ENCODE assay signal across 10 cellular contexts in genomic region chr9:137126786-137127185, GRCh38. TPM values are rescaled to one million over a fixed set of nuclear protein-coding genes. Genes with fewer than 3 reads are reported as not detected.
DNase-seq lines count a peak whose midpoint lies in the region; ATAC-seq, FAIRE-seq and TF ChIP-seq lines count a peak whose summit lies in the region.
"Had no signal": no experiment of that assay in that cellular context is flagged by ENCODE, and none has a peak within 500 bp of the region (broad histone marks: within the 10 kb centered on the region; RNA-seq: fewer than 3 reads in every experiment).

No MANE protein-coding gene starts in this region.

- no peak for DNase-seq in activated naive CD4-positive, alpha-beta T cell treated with anti-CD3 and anti-CD28 coated beads for 36 hours
- no peak for DNase-seq in activated naive CD4-positive, alpha-beta T cell treated with Interleukin-2 at 50 U/mL for 16 hours
- no peak for DNase-seq in RWPE2 (ENCODE audit: low spot score)
- no peak for DNase-seq in endothelial cell of umbilical vein (ENCODE audit: low read depth, low spot score)
- no peak for DNase-seq in suprapubic skin (ENCODE audit: low spot score in 2 of 2)
- no peak for DNase-seq in ovary
- DNase-seq: NCI-H1048, T-helper 9 cell had no signal

- H3K79me2 ChIP-seq in endothelial cell of umbilical vein (ENCODE audit: control insufficient read depth, insufficient read depth, low read length), result peaks cover 20% of the 10 kb centered on the region

- peak overlapping the region; percentile 68 for H3K4me2 ChIP-seq in endothelial cell of umbilical vein (ENCODE audit: insufficient read depth, low read length)

- H3K9me1 ChIP-seq in endothelial cell of umbilical vein (replicated peaks; ENCODE audit: control insufficient read depth, extremely low read depth, insufficient read depth, low read length), result no peaks in the 10 kb centered on the region

- peak; percentile 44 for FAIRE-seq in endothelial cell of umbilical vein (lab: Jason Lieb, UNC)

- no peaks in the 10 kb centered on the region for H3K9me3 Mint-ChIP-seq in activated naive CD4-positive, alpha-beta T cell treated with anti-CD3 and anti-CD28 coated beads for 36 hours

- CTCF ChIA-PET in activated naive CD4-positive, alpha-beta T cell treated with anti-CD3 and anti-CD28 coated beads for 36 hours (lab: Charles Lee), result interaction anchor here (0.6 to 3.4 kb wide), 4 partner anchors 18 to 110 kb away, joined by 3 to 14 read pairs (median 4); partner anchors contain the start of gene RNF224
- CTCF ChIA-PET in endothelial cell of umbilical vein (lab: Charles Lee), result interaction anchor here (1.0 to 1.6 kb wide), 4 partner anchors 24 to 110 kb away, joined by 3 to 6 read pairs (median 4); partner anchors contain the start of gene RNF224

- H4K20me1 ChIP-seq in endothelial cell of umbilical vein (replicated peaks; ENCODE audit: control insufficient read depth, extremely low read depth, insufficient read depth, low read length), result no peaks in the 10 kb centered on the region

- no peak overlapping the region for H3K9ac ChIP-seq in endothelial cell of umbilical vein (replicated peaks; ENCODE audit: extremely low read depth, insufficient read depth, low read length)

- intact Hi-C loops in activated naive CD4-positive, alpha-beta T cell treated with anti-CD3 and anti-CD28 coated beads for 36 hours (cut with micrococcal nuclease), result loop anchor here (5.0 kb wide), 4 partner anchors 39 to 79 kb away; partner anchors contain the start of genes ANAPC2, LRRC26, MAN1B1 and NPDC1
- intact Hi-C loops in endothelial cell of umbilical vein (cut with micrococcal nuclease), result no loop called here
- intact Hi-C loops in ovary (cut with DNase I), result loop anchor here in 1 of 4 donors (5.0 kb wide), 1 partner anchor 101 kb away; the partner anchor contains the start of genes CYSRT1 and RNF224

- POLR2A ChIA-PET in endothelial cell of umbilical vein (lab: Charles Lee), result no interaction called here

- peaks cover 19% of the 10 kb centered on the region for H3K4me1 Mint-ChIP-seq in activated naive CD4-positive, alpha-beta T cell treated with anti-CD3 and anti-CD28 coated beads for 36 hours (ENCODE audit: low read depth)

- TF ChIP-seq EP300 in suprapubic skin (IDR thresholded peaks at IDR 0.05) (no peak), ovary (IDR thresholded peaks at IDR 0.05) (no peak)

- no peak for TF ChIP-seq POLR2A in endothelial cell of umbilical vein (IDR thresholded peaks at IDR 0.05; ENCODE audit: low read depth, low read length)
- TF ChIP-seq POLR2A in suprapubic skin (IDR thresholded peaks at IDR 0.05), result no peak
- no peak for TF ChIP-seq POLR2A in ovary (IDR thresholded peaks at IDR 0.05)

- no peak overlapping the region for H3K4me3 ChIP-seq in RWPE2 (ENCODE audit: severe bottlenecking)
- H3K4me3 ChIP-seq in endothelial cell of umbilical vein (replicated peaks in 1 of 3; ENCODE audit: insufficient read depth in 1 of 3, low read depth in 1 of 3, low read length in 3 of 3), result peak overlapping the region in 1 of 3 experiments; percentile 17
- peak overlapping the region; percentile 76 for H3K4me3 ChIP-seq in suprapubic skin
- no peak overlapping the region for H3K4me3 ChIP-seq in ovary

- no peak for ATAC-seq in RWPE2 (ENCODE audit: low read depth)
- no peak for ATAC-seq in HG03565 (IDR thresholded peaks at IDR 0.05; ENCODE audit: unreplicated experiment)
- ATAC-seq in HG03378 (IDR thresholded peaks at IDR 0.05; ENCODE audit: unreplicated experiment), result no peak

- dilution Hi-C loops in endothelial cell of umbilical vein (cut with MboI; ENCODE audit: extremely low pct_ligation_motif_present, low sequenced_read_pairs), result no loop called here

- peaks cover 7% of the 10 kb centered on the region for H3K36me3 Mint-ChIP-seq in activated naive CD4-positive, alpha-beta T cell treated with anti-CD3 and anti-CD28 coated beads for 36 hours (ENCODE audit: low read depth)

- peak overlapping the region; percentile 90 for H3K27ac Mint-ChIP-seq in activated naive CD4-positive, alpha-beta T cell treated with anti-CD3 and anti-CD28 coated beads for 36 hours

- H3K27me3 ChIP-seq in RWPE2 (ENCODE audit: insufficient read depth, poor library complexity, severe bottlenecking) (no peaks in the 10 kb centered on the region), endothelial cell of umbilical vein (ENCODE audit: control insufficient read depth in 2 of 2, insufficient read depth in 2 of 2, low read length in 2 of 2) (no peaks in the 10 kb centered on the region), suprapubic skin (peaks cover under 1% of the 10 kb centered on the region), ovary (no peaks in the 10 kb centered on the region)

- no TSS peak for BruUV-seq in endothelial cell of umbilical vein (replicated peaks; lab: Mats Ljungman, UMichigan)

- no peak overlapping the region for H2AFZ ChIP-seq in endothelial cell of umbilical vein (ENCODE audit: low read depth, low read length)

- no peak for TF ChIP-seq CTCF in RWPE2 (IDR thresholded peaks at IDR 0.05; ENCODE audit: poor library complexity, severe bottlenecking)
- no peak for TF ChIP-seq CTCF in endothelial cell of umbilical vein (IDR thresholded peaks at IDR 0.05; ENCODE audit: extremely low read depth in 1 of 2, insufficient read depth in 1 of 2, low read depth in 1 of 2, low read length in 2 of 2)
- no peak for TF ChIP-seq CTCF in suprapubic skin (IDR thresholded peaks at IDR 0.05)
- no peak for TF ChIP-seq CTCF in ovary (IDR thresholded peaks at IDR 0.05)

- H3K27me3 Mint-ChIP-seq in activated naive CD4-positive, alpha-beta T cell treated with anti-CD3 and anti-CD28 coated beads for 36 hours (ENCODE audit: low read depth), result peaks cover 2% of the 10 kb centered on the region

- H3K4me3 Mint-ChIP-seq in activated naive CD4-positive, alpha-beta T cell treated with anti-CD3 and anti-CD28 coated beads for 36 hours, result peak overlapping the region; percentile 91

- H3K9me3 ChIP-seq in RWPE2 (ENCODE audit: severe bottlenecking), result no peaks in the 10 kb centered on the region
- no peaks in the 10 kb centered on the region for H3K9me3 ChIP-seq in endothelial cell of umbilical vein (replicated peaks; ENCODE audit: control insufficient read depth, insufficient read depth, low read length)
- no peaks in the 10 kb centered on the region for H3K9me3 ChIP-seq in suprapubic skin
- peaks cover 0 to 6% of the 10 kb centered on the region in 2 donors for H3K9me3 ChIP-seq in ovary

- H3K36me3 ChIP-seq in RWPE2 (ENCODE audit: low read depth) (no peaks in the 10 kb centered on the region; the same call in 1 of the 2 replicates), endothelial cell of umbilical vein (ENCODE audit: control insufficient read depth in 2 of 2, extremely low read depth in 1 of 2, insufficient read depth in 2 of 2, low read length in 2 of 2) (no peaks in the 10 kb centered on the region), suprapubic skin (no peaks in the 10 kb centered on the region), ovary (no peaks in the 10 kb centered on the region)

- WGBS in suprapubic skin, result 62% methylated on average over 3 of the region's 3 CpGs
- 45 to 54% (median 51%) methylated on average over 3 of the region's 3 CpGs for WGBS in ovary, 3 donors

- H3K27ac ChIP-seq in RWPE2 (ENCODE audit: poor library complexity, severe bottlenecking) (peak overlapping the region; percentile 65), endothelial cell of umbilical vein (ENCODE audit: insufficient read depth, low read depth, low read length) (peak overlapping the region; percentile 38), suprapubic skin (no peak overlapping the region), ovary (peak overlapping the region in 1 of 2 donors; percentile 5)

- H3K4me1 ChIP-seq in RWPE2 (ENCODE audit: insufficient read depth, poor library complexity, severe bottlenecking), result no peaks in the 10 kb centered on the region
- H3K4me1 ChIP-seq in endothelial cell of umbilical vein (ENCODE audit: control insufficient read depth, extremely low read depth, insufficient read depth, low read length), result peaks cover 26% of the 10 kb centered on the region
- H3K4me1 ChIP-seq in suprapubic skin, result peaks cover 38% of the 10 kb centered on the region
- peaks cover 12% of the 10 kb centered on the region for H3K4me1 ChIP-seq in ovary (ENCODE audit: insufficient read depth)

RNA-seq across cellular contexts. Expression of gene GRIN1, which starts 12.2 kb away (rescaled TPM):
- under 1 TPM in 1 of 2 experiments, not detected in 1; 0.35 TPM for total RNA-seq in activated naive CD4-positive, alpha-beta T cell treated with anti-CD3 and anti-CD28 coated beads for 36 hours
- total RNA-seq in endothelial cell of umbilical vein, result not detected in 2 replicates
- not detected in 2 replicates for polyA plus RNA-seq in endothelial cell of umbilical vein
- polyA plus RNA-seq in endothelial cell of umbilical vein (2011; cell fraction: cytosol; rRNA removed), result not detected in 2 replicates
- polyA plus RNA-seq in endothelial cell of umbilical vein (2011; cell fraction: nucleus; rRNA removed), result 0.13 and 0.18 TPM in 2 replicates
- polyA plus RNA-seq in endothelial cell of umbilical vein (2012), result 0.14 and 0.48 TPM in 2 replicates
- 0.04 TPM in 1 of 2 replicates, not detected in the other for polyA minus RNA-seq in endothelial cell of umbilical vein
- polyA minus RNA-seq in endothelial cell of umbilical vein (2011; cell fraction: cytosol; rRNA and poly(A)+ RNA removed), result 2.7 TPM
- polyA minus RNA-seq in endothelial cell of umbilical vein (2011; cell fraction: nucleus; rRNA and poly(A)+ RNA removed), result not detected in 2 replicates
- under 1 TPM in 3 of 4 donors, not detected in 1; 0.16 to 0.25 (median 0.16) TPM for total RNA-seq in suprapubic skin
- under 1 TPM in 1 of 7 donors, not detected in 6; 0.15 TPM for total RNA-seq in ovary
- polyA plus RNA-seq in ovary, result not detected

RNA-seq across cellular contexts. Expression of gene DPP7, which starts 12.3 kb away (rescaled TPM):
- total RNA-seq in activated naive CD4-positive, alpha-beta T cell treated with anti-CD3 and anti-CD28 coated beads for 36 hours, result 100 to 1,000 TPM; 162 to 167 TPM
- total RNA-seq in endothelial cell of umbilical vein (118 and 149 TPM in 2 replicates), suprapubic skin (100 to 1,000 TPM in 2 of 4 donors, 10 to 100 TPM in 2; 71.4 to 139 (median 96.5) TPM), ovary (100 to 1,000 TPM in 2 of 7 donors, 10 to 100 TPM in 5; 39.8 to 117 (median 95.6) TPM)
- polyA plus RNA-seq in endothelial cell of umbilical vein (200 and 247 TPM in 2 replicates), ovary (10 to 100 TPM in 1 of 2 donors, 1 to 10 TPM in 1; 3.0 to 88.7 TPM)
- polyA plus RNA-seq in endothelial cell of umbilical vein (2011; cell fraction: cytosol; rRNA removed), result 53.5 and 90.0 TPM in 2 replicates
- polyA plus RNA-seq in endothelial cell of umbilical vein (2011; cell fraction: nucleus; rRNA removed), result 303 and 309 TPM in 2 replicates
- 70.8 and 123 TPM in 2 replicates for polyA plus RNA-seq in endothelial cell of umbilical vein (2012)
- polyA minus RNA-seq in endothelial cell of umbilical vein, result 39.8 and 54.6 TPM in 2 replicates
- polyA minus RNA-seq in endothelial cell of umbilical vein (2011; cell fraction: cytosol; rRNA and poly(A)+ RNA removed), result 69.1 TPM
- polyA minus RNA-seq in endothelial cell of umbilical vein (2011; cell fraction: nucleus; rRNA and poly(A)+ RNA removed), result 27.5 and 54.6 TPM in 2 replicates

RNA-seq across cellular contexts. Expression of gene MAN1B1, which starts 40.0 kb away (rescaled TPM):
- 10 to 100 TPM; 18.7 to 18.9 TPM for total RNA-seq in activated naive CD4-positive, alpha-beta T cell treated with anti-CD3 and anti-CD28 coated beads for 36 hours
- total RNA-seq in endothelial cell of umbilical vein, result 67.7 and 75.3 TPM in 2 replicates
- polyA plus RNA-seq in endothelial cell of umbilical vein, result 81.0 and 83.3 TPM in 2 replicates
- 58.6 and 65.6 TPM in 2 replicates for polyA plus RNA-seq in endothelial cell of umbilical vein (2011; cell fraction: cytosol; rRNA removed)
- polyA plus RNA-seq in endothelial cell of umbilical vein (2011; cell fraction: nucleus; rRNA removed), result 118 and 127 TPM in 2 replicates
- polyA plus RNA-seq in endothelial cell of umbilical vein (2012), result 52.1 and 66.1 TPM in 2 replicates
- polyA minus RNA-seq in endothelial cell of umbilical vein, result 69.3 and 85.8 TPM in 2 replicates
- 35.2 TPM for polyA minus RNA-seq in endothelial cell of umbilical vein (2011; cell fraction: cytosol; rRNA and poly(A)+ RNA removed)
- polyA minus RNA-seq in endothelial cell of umbilical vein (2011; cell fraction: nucleus; rRNA and poly(A)+ RNA removed), result 36.4 and 41.0 TPM in 2 replicates
- 10 to 100 TPM; 52.1 to 99.2 (median 63.1) TPM for total RNA-seq in suprapubic skin
- 10 to 100 TPM; 30.2 to 55.1 (median 38.6) TPM for total RNA-seq in ovary
- polyA plus RNA-seq in ovary, result 100 to 1,000 TPM in 1 of 2 donors, 10 to 100 TPM in 1; 44.0 to 109 TPM

RNA-seq across cellular contexts. Expression of gene LRRC26, which starts 43.1 kb away (rescaled TPM):
- total RNA-seq in activated naive CD4-positive, alpha-beta T cell treated with anti-CD3 and anti-CD28 coated beads for 36 hours, result not detected
- total RNA-seq in endothelial cell of umbilical vein, result not detected in 2 replicates
- polyA plus RNA-seq in endothelial cell of umbilical vein, result 0.08 TPM in 1 of 2 replicates, not detected in the other
- not detected in 2 replicates for polyA plus RNA-seq in endothelial cell of umbilical vein (2011; cell fraction: cytosol; rRNA removed)
- not detected in 2 replicates for polyA plus RNA-seq in endothelial cell of umbilical vein (2011; cell fraction: nucleus; rRNA removed)
- not detected in 2 replicates for polyA plus RNA-seq in endothelial cell of umbilical vein (2012)
- polyA minus RNA-seq in endothelial cell of umbilical vein, result not detected in 2 replicates
- 3.0 TPM for polyA minus RNA-seq in endothelial cell of umbilical vein (2011; cell fraction: cytosol; rRNA and poly(A)+ RNA removed)
- polyA minus RNA-seq in endothelial cell of umbilical vein (2011; cell fraction: nucleus; rRNA and poly(A)+ RNA removed), result not detected in 2 replicates
- total RNA-seq in suprapubic skin, result 10 to 100 TPM in 1 of 4 donors, 1 to 10 TPM in 3; 5.4 to 37.2 (median 7.9) TPM
- 1 to 10 TPM in 1 of 7 donors, under 1 TPM in 1, not detected in 5; 0.23 to 3.0 TPM for total RNA-seq in ovary
- polyA plus RNA-seq in ovary, result not detected

RNA-seq across cellular contexts. Expression of gene TMEM210, which starts 45.1 kb away (rescaled TPM):
- total RNA-seq in activated naive CD4-positive, alpha-beta T cell treated with anti-CD3 and anti-CD28 coated beads for 36 hours, result not detected
- total RNA-seq in endothelial cell of umbilical vein (not detected in 2 replicates), suprapubic skin (not detected), ovary (not detected)
- polyA plus RNA-seq in endothelial cell of umbilical vein (not detected in 2 replicates), ovary (not detected)
- polyA plus RNA-seq in endothelial cell of umbilical vein (2011; cell fraction: cytosol; rRNA removed), result not detected in 2 replicates
- polyA plus RNA-seq in endothelial cell of umbilical vein (2011; cell fraction: nucleus; rRNA removed), result not detected in 2 replicates
- not detected in 2 replicates for polyA plus RNA-seq in endothelial cell of umbilical vein (2012)
- polyA minus RNA-seq in endothelial cell of umbilical vein, result not detected in 2 replicates
- polyA minus RNA-seq in endothelial cell of umbilical vein (2011; cell fraction: cytosol; rRNA and poly(A)+ RNA removed), result not detected
- polyA minus RNA-seq in endothelial cell of umbilical vein (2011; cell fraction: nucleus; rRNA and poly(A)+ RNA removed), result not detected in 2 replicates
